9 cellular contexts compared by ENCODE assay signal in genomic region chr21:16534408-16535099, GRCh38.
DNase-seq lines count a peak whose midpoint lies in the region; TF ChIP-seq lines count a peak whose summit lies in the region.
"Had no signal": no experiment of that assay in that cellular context is flagged by ENCODE, and none has a peak within 500 bp of the region (broad histone marks: within the 10 kb centered on the region; RNA-seq: fewer than 3 reads in every experiment).

No MANE protein-coding gene starts in this region.

- peaks cover 16% of the 10 kb centered on the region for H3K27me3 Mint-ChIP-seq in Caco-2 (ENCODE audit: insufficient read depth, unreplicated experiment)
- no peaks in the 10 kb centered on the region for H3K27me3 Mint-ChIP-seq in activated CD4-positive, alpha-beta memory T cell treated with anti-CD3 and anti-CD28 coated beads for 36 hours

- intact Hi-C loops in Caco-2 (cut with micrococcal nuclease; ENCODE audit: unreplicated experiment) = no loop called here
- intact Hi-C loops in activated CD4-positive, alpha-beta memory T cell treated with anti-CD3 and anti-CD28 coated beads for 36 hours (cut with micrococcal nuclease) = no loop called here

- no peaks in the 10 kb centered on the region for H3K36me3 Mint-ChIP-seq in Caco-2 (ENCODE audit: insufficient read depth, unreplicated experiment)
- H3K36me3 Mint-ChIP-seq in activated CD4-positive, alpha-beta memory T cell treated with anti-CD3 and anti-CD28 coated beads for 36 hours = no peaks in the 10 kb centered on the region

- TF ChIP-seq CTCF in AG04450 (IDR thresholded peaks at IDR 0.05; ENCODE audit: low read depth, low read length) (no peak), Caco-2 (IDR thresholded peaks at IDR 0.05; ENCODE audit: insufficient read depth in 1 of 2, low read depth in 1 of 2, low read length in 1 of 2, severe bottlenecking in 1 of 2, unreplicated experiment in 1 of 2) (no peak)

- H3K4me3 ChIP-seq in AG04450 (ENCODE audit: low read depth, low read length) (peak overlapping the region; percentile 47), muscle layer of colon (ENCODE audit: low read depth in 1 of 2, low read length in 2 of 2) (peak overlapping the region in 1 of 2 donors; percentile 57), Caco-2 (ENCODE audit: low read depth, low read length) (no peak overlapping the region)

- H3K9ac ChIP-seq in muscle layer of colon (ENCODE audit: low read length) = no peak overlapping the region

- H3K27ac Mint-ChIP-seq in Caco-2 (ENCODE audit: unreplicated experiment) = no peak overlapping the region
- H3K27ac Mint-ChIP-seq in activated CD4-positive, alpha-beta memory T cell treated with anti-CD3 and anti-CD28 coated beads for 36 hours = no peak overlapping the region

- H3K9me3 Mint-ChIP-seq in Caco-2 (ENCODE audit: unreplicated experiment) = no peaks in the 10 kb centered on the region
- peaks cover 10% of the 10 kb centered on the region for H3K9me3 Mint-ChIP-seq in activated CD4-positive, alpha-beta memory T cell treated with anti-CD3 and anti-CD28 coated beads for 36 hours

- CTCF ChIA-PET in AG04450 (lab: Charles Lee) = no interaction called here
- CTCF ChIA-PET in Caco-2 (lab: Charles Lee) = no interaction called here
- CTCF ChIA-PET in activated CD4-positive, alpha-beta memory T cell treated with anti-CD3 and anti-CD28 coated beads for 36 hours (lab: Charles Lee) = interaction anchor here (0.6 kb wide), 1 partner anchor 8 kb away, joined by 4 read pairs; no protein-coding TSS in a partner anchor

- H3K27ac ChIP-seq in AG04450 (ENCODE audit: low read depth, low read length) = peak overlapping the region; percentile 52
- H3K27ac ChIP-seq in epithelial cell of prostate = peak overlapping the region; percentile 59
- peak overlapping the region; percentile 57 for H3K27ac ChIP-seq in muscle layer of colon (ENCODE audit: low read depth, low read length)

- no peaks in the 10 kb centered on the region for H3K36me3 ChIP-seq in muscle layer of colon (ENCODE audit: insufficient read depth, low read length)
- H3K36me3 ChIP-seq in Caco-2 (ENCODE audit: control insufficient read depth, insufficient read depth, low read length) = no peaks in the 10 kb centered on the region

- H3K4me3 Mint-ChIP-seq in Caco-2 (ENCODE audit: unreplicated experiment) = no peak overlapping the region
- H3K4me3 Mint-ChIP-seq in activated CD4-positive, alpha-beta memory T cell treated with anti-CD3 and anti-CD28 coated beads for 36 hours = no peak overlapping the region

- DNase-seq in AG04450 (ENCODE audit: low read depth, low spot score) (no peak), NCI-H2227 treated with DMSO at 0.1 percent for 48 hours (lab: John Stamatoyannopoulos, UW) (peak; percentile 98), epithelial cell of prostate (ENCODE audit: low read depth, low spot score) (no peak), Caco-2 (no peak), NCI-H2081 treated with DMSO at 0.1 percent for 48 hours (lab: John Stamatoyannopoulos, UW) (no peak), COLO829 (ENCODE audit: low spot score) (no peak)
- DNase-seq in activated CD4-positive, alpha-beta memory T cell treated with anti-CD3 and anti-CD28 coated beads for 36 hours = no peak
- DNase-seq: GF-D8 had no signal

- no peaks in the 10 kb centered on the region for H3K27me3 ChIP-seq in AG04450 (ENCODE audit: control insufficient read depth, insufficient read depth, low read length)
- no peaks in the 10 kb centered on the region for H3K27me3 ChIP-seq in muscle layer of colon (ENCODE audit: control insufficient read depth in 1 of 2, insufficient read depth in 2 of 2, low read length in 2 of 2)
- no peaks in the 10 kb centered on the region for H3K27me3 ChIP-seq in Caco-2 (replicated peaks; ENCODE audit: control insufficient read depth, insufficient read depth, low read length)

- BruUV-seq in Caco-2 (replicated peaks; lab: Mats Ljungman, UMichigan) = no TSS peak

- H3K9me3 ChIP-seq in AG04450 (ENCODE audit: control insufficient read depth, insufficient read depth, low read length) (no peaks in the 10 kb centered on the region), muscle layer of colon (ENCODE audit: low read length) (no peaks in the 10 kb centered on the region), Caco-2 (no peaks in the 10 kb centered on the region)

- peaks cover 6% of the 10 kb centered on the region for H3K4me1 Mint-ChIP-seq in Caco-2 (ENCODE audit: low read depth, unreplicated experiment)
- H3K4me1 Mint-ChIP-seq in activated CD4-positive, alpha-beta memory T cell treated with anti-CD3 and anti-CD28 coated beads for 36 hours (ENCODE audit: low read depth) = no peaks in the 10 kb centered on the region

- H3K4me1 ChIP-seq in muscle layer of colon (ENCODE audit: insufficient read depth, low read length) (peaks cover 3% of the 10 kb centered on the region), Caco-2 (no peaks in the 10 kb centered on the region)

- POLR2A ChIA-PET in AG04450 (lab: Yijun Ruan, JAX) (interaction anchor here (1.3 kb wide), 1 partner anchor 115 kb away, joined by 3 read pairs; no protein-coding TSS in a partner anchor), Caco-2 (lab: Charles Lee) (no interaction called here)
- POLR2A ChIA-PET in activated CD4-positive, alpha-beta memory T cell treated with anti-CD3 and anti-CD28 coated beads for 36 hours (lab: Charles Lee) = no interaction called here
